ENCODE assay signal across 1 cellular context in genomic region chr3:60992395-60992794, GRCh38.
TF ChIP-seq lines count a peak whose summit lies in the region.

No MANE protein-coding gene starts in this region.

TF ChIP-seq in HepG2, 621 proteins besides CTCF, POLR2A, EP300 and RAD21 (continued from another document):
- TF ChIP-seq BCL3 (CRISPR knock-in tag; IDR thresholded peaks at IDR 0.05) (no peak), ZNF432 (CRISPR knock-in tag; IDR thresholded peaks at IDR 0.05; ENCODE audit: borderline replicate concordance) (no peak), PBX3 (CRISPR knock-in tag; IDR thresholded peaks at IDR 0.05; ENCODE audit: borderline replicate concordance) (no peak), ZNF710 (CRISPR knock-in tag; IDR thresholded peaks at IDR 0.05; ENCODE audit: borderline replicate concordance) (no peak), NR3C1 (CRISPR knock-in tag; IDR thresholded peaks at IDR 0.05) (no peak), ZNF136 (CRISPR knock-in tag; IDR thresholded peaks at IDR 0.05; ENCODE audit: low read depth) (no peak), ZFAT (CRISPR knock-in tag; conservative IDR thresholded peaks at IDR 0.05) (no peak)
